25 cellular contexts compared by ENCODE assay signal in genomic region chr4:18082254-18082653, GRCh38.
"Had no signal": no experiment of that assay in that cellular context is flagged by ENCODE, and none has a peak within 500 bp of the region (broad histone marks: within the 10 kb centered on the region; RNA-seq: fewer than 3 reads in every experiment).

No MANE protein-coding gene starts in this region.

- DNase-seq: activated CD4-positive, alpha-beta memory T cell treated with anti-CD3 and anti-CD28 coated beads, Interleukin-2, amount 10 ng/mL, durations not matched to agents 7 days and 5 days; activated CD4-positive, alpha-beta T cell treated with anti-CD3 and anti-CD28 coated beads for 36 hours; activated CD4-positive, alpha-beta T cell treated with anti-CD3 and anti-CD28 coated beads, Interleukin-2, amount 10 ng/mL, durations not matched to agents 24 days and 14 days; activated CD4-positive, alpha-beta T cell treated with anti-CD3 and anti-CD28 coated beads, Interleukin-2, amount 50 U/mL, for 4 hours; activated CD4-positive, CD25-positive, alpha-beta regulatory T cell; activated CD4-positive, CD25-positive, alpha-beta regulatory T cell treated with anti-CD3 and anti-CD28 coated beads, Interleukin-2, amount 50 U/mL, for 72 hours; activated CD8-positive, alpha-beta memory T cell treated with anti-CD3 and anti-CD28 coated beads, Interleukin-2, amount 50 U/mL, for 48 hours; activated gamma-delta T cell; activated naive CD4-positive, alpha-beta T cell; activated naive CD4-positive, alpha-beta T cell treated with anti-CD3 and anti-CD28 coated beads, Interleukin-2, amount 10 ng/mL, durations not matched to agents 7 days and 5 days; activated naive CD8-positive, alpha-beta T cell treated with anti-CD3 and anti-CD28 coated beads, Interleukin-2, amount 10 ng/mL, durations not matched to agents 7 days and 5 days; activated T-cell treated with anti-CD3 and anti-CD28 coated beads for 4 hours; activated T-cell treated with anti-CD3 and anti-CD28 coated beads, Interleukin-2, amount 50 U/mL, for 24 hours; activated T-cell treated with anti-CD3 and anti-CD28 coated beads, Interleukin-2, amount 50 U/mL, for 72 hours; dorsolateral prefrontal cortex; effector memory CD4-positive, alpha-beta T cell; endodermal cell; erythroblast; esophagus squamous epithelium; head of caudate nucleus; T-helper 2 cell had no signal

- H3K4me3 ChIP-seq: ascending aorta, breast epithelium, coronary artery, dorsolateral prefrontal cortex, esophagus squamous epithelium had no signal

- FAIRE-seq: frontal cortex had no signal
